Comparison of ENCODE assay signal across 1 cellular context in the genomic region with DNA sequence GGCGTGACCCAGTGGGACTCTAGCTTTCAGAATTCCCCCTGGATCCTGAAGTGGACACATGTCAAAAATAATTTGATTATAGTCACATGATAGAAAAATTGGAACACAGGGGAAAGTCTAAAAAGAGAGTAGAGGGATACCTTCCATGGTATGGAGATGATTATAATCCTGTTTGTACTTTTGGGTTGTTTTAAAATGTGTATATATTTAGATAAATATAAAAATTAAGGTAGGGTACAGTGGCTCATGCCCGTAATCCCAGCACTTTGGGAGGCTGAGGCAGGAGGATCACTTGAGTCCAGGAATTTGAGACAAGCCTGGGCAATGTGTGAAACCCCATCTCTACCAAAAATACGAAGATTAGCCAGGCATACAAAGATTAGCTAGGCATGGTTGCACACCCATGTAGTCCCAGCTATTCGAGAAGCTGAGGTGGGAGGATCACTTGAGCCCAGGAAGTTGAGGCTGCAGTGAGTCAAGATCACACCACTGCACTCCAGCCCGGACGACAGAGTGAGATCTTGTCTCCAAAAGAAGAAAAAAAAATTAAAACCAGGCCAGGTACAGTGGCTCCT.
TF ChIP-seq lines count a peak whose summit lies in the region.

No MANE protein-coding gene starts in this region.

TF ChIP-seq in GM12878, 131 proteins besides CTCF, POLR2A, EP300 and RAD21 (continued from another document):
- TF ChIP-seq BCLAF1 (IDR thresholded peaks at IDR 0.05): no peak
- no peak for TF ChIP-seq HDGF (IDR thresholded peaks at IDR 0.05)
- TF ChIP-seq IKZF2 (IDR thresholded peaks at IDR 0.05): peak; percentile 94 to 95
- TF ChIP-seq RB1 (IDR thresholded peaks at IDR 0.05; ENCODE audit: borderline replicate concordance): no peak
- peak; percentile 25; the same call in 1 of the 2 replicates for TF ChIP-seq BACH1 (IDR thresholded peaks at IDR 0.05; ENCODE audit: borderline replicate concordance)
- no peak for TF ChIP-seq NR2C1 (IDR thresholded peaks at IDR 0.05)
- peak; percentile 46 for TF ChIP-seq RUNX3 (IDR thresholded peaks at IDR 0.05; ENCODE audit: low read length)
- TF ChIP-seq SIX5 (IDR thresholded peaks at IDR 0.05; ENCODE audit: low read depth, low read length, severe bottlenecking): no peak
- no peak for TF ChIP-seq ZNF274 (IDR thresholded peaks at IDR 0.05; ENCODE audit: insufficient read depth, insufficient read length)
- TF ChIP-seq POLR2AphosphoS5 (IDR thresholded peaks at IDR 0.05; ENCODE audit: low read length): no peak
- peak; percentile 29 for TF ChIP-seq BCL3 (IDR thresholded peaks at IDR 0.05; ENCODE audit: borderline replicate concordance, insufficient read depth, low read depth, low read length, poor library complexity, severe bottlenecking)
- TF ChIP-seq TCF7 (IDR thresholded peaks at IDR 0.05; ENCODE audit: borderline replicate concordance): no peak
- TF ChIP-seq CBX5 (IDR thresholded peaks at IDR 0.05; ENCODE audit: low read depth): no peak
- TF ChIP-seq, protein P1, sequence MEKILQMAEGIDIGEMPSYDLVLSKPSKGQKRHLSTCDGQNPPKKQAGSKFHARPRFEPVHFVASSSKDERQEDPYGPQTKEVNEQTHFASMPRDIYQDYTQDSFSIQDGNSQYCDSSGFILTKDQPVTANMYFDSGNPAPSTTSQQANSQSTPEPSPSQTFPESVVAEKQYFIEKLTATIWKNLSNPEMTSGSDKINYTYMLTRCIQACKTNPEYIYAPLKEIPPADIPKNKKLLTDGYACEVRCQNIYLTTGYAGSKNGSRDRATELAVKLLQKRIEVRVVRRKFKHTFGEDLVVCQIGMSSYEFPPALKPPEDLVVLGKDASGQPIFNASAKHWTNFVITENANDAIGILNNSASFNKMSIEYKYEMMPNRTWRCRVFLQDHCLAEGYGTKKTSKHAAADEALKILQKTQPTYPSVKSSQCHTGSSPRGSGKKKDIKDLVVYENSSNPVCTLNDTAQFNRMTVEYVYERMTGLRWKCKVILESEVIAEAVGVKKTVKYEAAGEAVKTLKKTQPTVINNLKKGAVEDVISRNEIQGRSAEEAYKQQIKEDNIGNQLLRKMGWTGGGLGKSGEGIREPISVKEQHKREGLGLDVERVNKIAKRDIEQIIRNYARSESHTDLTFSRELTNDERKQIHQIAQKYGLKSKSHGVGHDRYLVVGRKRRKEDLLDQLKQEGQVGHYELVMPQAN (conservative IDR thresholded peaks at IDR 0.05): no peak
- TF ChIP-seq BMI1 (IDR thresholded peaks at IDR 0.05; ENCODE audit: borderline replicate concordance): no peak
- no peak for TF ChIP-seq ZNF592 (IDR thresholded peaks at IDR 0.05)
- TF ChIP-seq ESRRA (IDR thresholded peaks at IDR 0.05; ENCODE audit: low read length): no peak
- TF ChIP-seq CEBPB (IDR thresholded peaks at IDR 0.05; ENCODE audit: borderline replicate concordance in 1 of 2, low read depth in 2 of 2, low read length in 2 of 2): no peak
- TF ChIP-seq BHLHE40 (IDR thresholded peaks at IDR 0.05; ENCODE audit: borderline replicate concordance in 1 of 2, low read depth in 2 of 2, low read length in 1 of 2): peak in 1 of 2 experiments; percentile 57; a peak in 1 of 4 replicates
- peak; percentile 67; the same call in 1 of the 2 replicates for TF ChIP-seq MTA2 (IDR thresholded peaks at IDR 0.05; ENCODE audit: low read depth)
- 0 out of 2 replicates have a peak, but pooled peaks have one; percentile 35 for TF ChIP-seq CREM (IDR thresholded peaks at IDR 0.05; ENCODE audit: low read depth)
- no peak for TF ChIP-seq ZNF622 (IDR thresholded peaks at IDR 0.05)
- TF ChIP-seq, protein P2, sequence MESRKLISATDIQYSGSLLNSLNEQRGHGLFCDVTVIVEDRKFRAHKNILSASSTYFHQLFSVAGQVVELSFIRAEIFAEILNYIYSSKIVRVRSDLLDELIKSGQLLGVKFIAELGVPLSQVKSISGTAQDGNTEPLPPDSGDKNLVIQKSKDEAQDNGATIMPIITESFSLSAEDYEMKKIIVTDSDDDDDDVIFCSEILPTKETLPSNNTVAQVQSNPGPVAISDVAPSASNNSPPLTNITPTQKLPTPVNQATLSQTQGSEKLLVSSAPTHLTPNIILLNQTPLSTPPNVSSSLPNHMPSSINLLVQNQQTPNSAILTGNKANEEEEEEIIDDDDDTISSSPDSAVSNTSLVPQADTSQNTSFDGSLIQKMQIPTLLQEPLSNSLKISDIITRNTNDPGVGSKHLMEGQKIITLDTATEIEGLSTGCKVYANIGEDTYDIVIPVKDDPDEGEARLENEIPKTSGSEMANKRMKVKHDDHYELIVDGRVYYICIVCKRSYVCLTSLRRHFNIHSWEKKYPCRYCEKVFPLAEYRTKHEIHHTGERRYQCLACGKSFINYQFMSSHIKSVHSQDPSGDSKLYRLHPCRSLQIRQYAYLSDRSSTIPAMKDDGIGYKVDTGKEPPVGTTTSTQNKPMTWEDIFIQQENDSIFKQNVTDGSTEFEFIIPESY (IDR thresholded peaks at IDR 0.05): no peak
- TF ChIP-seq RFX5 (IDR thresholded peaks at IDR 0.05; ENCODE audit: low read depth, low read length): no peak
- peak; percentile 57 for TF ChIP-seq MEF2B (IDR thresholded peaks at IDR 0.05; ENCODE audit: partially characterized antibody, poor library complexity, severe bottlenecking)
- peak; percentile 86 for TF ChIP-seq PAX5 (IDR thresholded peaks at IDR 0.05; ENCODE audit: borderline replicate concordance, low read depth, low read length)
